Comparison of ENCODE assay signal across 1 cellular context in the genomic region with DNA sequence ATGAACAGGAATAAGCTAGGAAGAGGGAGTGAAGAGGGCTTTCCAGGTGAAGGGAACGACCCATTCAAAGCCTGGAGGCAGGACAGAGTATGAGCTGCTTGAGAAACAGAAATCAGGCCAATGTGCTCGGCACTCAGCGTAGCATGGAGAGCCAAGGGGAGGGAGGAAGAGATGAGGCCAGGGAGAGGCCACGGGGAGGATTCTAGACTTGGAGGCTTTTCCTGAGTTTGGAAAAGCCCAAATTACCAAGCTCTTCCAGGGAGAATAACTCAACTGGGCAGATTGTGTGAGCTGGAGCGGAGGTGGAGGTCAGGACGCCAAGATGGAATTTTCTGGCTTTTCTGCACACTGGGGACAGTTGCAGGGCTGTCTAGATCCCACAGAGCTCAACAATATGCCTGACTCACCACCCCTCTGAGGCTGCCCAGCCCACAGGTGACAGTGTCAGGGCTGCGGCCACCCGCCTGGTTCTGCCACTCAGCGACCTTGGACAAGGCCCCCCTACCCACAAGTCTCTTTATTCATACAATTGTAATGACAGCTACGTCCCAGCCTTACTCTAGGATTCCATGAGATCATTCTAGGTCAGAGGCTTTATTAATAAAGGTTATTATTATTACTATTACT.
TF ChIP-seq lines count a peak whose summit lies in the region.

No MANE protein-coding gene starts in this region.

TF ChIP-seq in H1, 55 proteins besides CTCF, POLR2A, EP300 and RAD21 (continued from another document):
- TF ChIP-seq FOSL1 (IDR thresholded peaks at IDR 0.05; ENCODE audit: insufficient read depth, low read depth, low read length) (no peak), TAF1 (IDR thresholded peaks at IDR 0.05; ENCODE audit: low read depth, low read length) (no peak), CBX5 (IDR thresholded peaks at IDR 0.05; ENCODE audit: low read depth, low read length) (no peak), ZNF274 (IDR thresholded peaks at IDR 0.05; ENCODE audit: borderline replicate concordance, extremely low read depth, low read length) (no peak), SIRT6 (IDR thresholded peaks at IDR 0.05; ENCODE audit: low read length) (no peak), TEAD4 (IDR thresholded peaks at IDR 0.05; ENCODE audit: low read depth, low read length) (no peak), PHF8 (conservative IDR thresholded peaks at IDR 0.05; ENCODE audit: low read depth, low read length) (no peak)
- TF ChIP-seq, protein P1, sequence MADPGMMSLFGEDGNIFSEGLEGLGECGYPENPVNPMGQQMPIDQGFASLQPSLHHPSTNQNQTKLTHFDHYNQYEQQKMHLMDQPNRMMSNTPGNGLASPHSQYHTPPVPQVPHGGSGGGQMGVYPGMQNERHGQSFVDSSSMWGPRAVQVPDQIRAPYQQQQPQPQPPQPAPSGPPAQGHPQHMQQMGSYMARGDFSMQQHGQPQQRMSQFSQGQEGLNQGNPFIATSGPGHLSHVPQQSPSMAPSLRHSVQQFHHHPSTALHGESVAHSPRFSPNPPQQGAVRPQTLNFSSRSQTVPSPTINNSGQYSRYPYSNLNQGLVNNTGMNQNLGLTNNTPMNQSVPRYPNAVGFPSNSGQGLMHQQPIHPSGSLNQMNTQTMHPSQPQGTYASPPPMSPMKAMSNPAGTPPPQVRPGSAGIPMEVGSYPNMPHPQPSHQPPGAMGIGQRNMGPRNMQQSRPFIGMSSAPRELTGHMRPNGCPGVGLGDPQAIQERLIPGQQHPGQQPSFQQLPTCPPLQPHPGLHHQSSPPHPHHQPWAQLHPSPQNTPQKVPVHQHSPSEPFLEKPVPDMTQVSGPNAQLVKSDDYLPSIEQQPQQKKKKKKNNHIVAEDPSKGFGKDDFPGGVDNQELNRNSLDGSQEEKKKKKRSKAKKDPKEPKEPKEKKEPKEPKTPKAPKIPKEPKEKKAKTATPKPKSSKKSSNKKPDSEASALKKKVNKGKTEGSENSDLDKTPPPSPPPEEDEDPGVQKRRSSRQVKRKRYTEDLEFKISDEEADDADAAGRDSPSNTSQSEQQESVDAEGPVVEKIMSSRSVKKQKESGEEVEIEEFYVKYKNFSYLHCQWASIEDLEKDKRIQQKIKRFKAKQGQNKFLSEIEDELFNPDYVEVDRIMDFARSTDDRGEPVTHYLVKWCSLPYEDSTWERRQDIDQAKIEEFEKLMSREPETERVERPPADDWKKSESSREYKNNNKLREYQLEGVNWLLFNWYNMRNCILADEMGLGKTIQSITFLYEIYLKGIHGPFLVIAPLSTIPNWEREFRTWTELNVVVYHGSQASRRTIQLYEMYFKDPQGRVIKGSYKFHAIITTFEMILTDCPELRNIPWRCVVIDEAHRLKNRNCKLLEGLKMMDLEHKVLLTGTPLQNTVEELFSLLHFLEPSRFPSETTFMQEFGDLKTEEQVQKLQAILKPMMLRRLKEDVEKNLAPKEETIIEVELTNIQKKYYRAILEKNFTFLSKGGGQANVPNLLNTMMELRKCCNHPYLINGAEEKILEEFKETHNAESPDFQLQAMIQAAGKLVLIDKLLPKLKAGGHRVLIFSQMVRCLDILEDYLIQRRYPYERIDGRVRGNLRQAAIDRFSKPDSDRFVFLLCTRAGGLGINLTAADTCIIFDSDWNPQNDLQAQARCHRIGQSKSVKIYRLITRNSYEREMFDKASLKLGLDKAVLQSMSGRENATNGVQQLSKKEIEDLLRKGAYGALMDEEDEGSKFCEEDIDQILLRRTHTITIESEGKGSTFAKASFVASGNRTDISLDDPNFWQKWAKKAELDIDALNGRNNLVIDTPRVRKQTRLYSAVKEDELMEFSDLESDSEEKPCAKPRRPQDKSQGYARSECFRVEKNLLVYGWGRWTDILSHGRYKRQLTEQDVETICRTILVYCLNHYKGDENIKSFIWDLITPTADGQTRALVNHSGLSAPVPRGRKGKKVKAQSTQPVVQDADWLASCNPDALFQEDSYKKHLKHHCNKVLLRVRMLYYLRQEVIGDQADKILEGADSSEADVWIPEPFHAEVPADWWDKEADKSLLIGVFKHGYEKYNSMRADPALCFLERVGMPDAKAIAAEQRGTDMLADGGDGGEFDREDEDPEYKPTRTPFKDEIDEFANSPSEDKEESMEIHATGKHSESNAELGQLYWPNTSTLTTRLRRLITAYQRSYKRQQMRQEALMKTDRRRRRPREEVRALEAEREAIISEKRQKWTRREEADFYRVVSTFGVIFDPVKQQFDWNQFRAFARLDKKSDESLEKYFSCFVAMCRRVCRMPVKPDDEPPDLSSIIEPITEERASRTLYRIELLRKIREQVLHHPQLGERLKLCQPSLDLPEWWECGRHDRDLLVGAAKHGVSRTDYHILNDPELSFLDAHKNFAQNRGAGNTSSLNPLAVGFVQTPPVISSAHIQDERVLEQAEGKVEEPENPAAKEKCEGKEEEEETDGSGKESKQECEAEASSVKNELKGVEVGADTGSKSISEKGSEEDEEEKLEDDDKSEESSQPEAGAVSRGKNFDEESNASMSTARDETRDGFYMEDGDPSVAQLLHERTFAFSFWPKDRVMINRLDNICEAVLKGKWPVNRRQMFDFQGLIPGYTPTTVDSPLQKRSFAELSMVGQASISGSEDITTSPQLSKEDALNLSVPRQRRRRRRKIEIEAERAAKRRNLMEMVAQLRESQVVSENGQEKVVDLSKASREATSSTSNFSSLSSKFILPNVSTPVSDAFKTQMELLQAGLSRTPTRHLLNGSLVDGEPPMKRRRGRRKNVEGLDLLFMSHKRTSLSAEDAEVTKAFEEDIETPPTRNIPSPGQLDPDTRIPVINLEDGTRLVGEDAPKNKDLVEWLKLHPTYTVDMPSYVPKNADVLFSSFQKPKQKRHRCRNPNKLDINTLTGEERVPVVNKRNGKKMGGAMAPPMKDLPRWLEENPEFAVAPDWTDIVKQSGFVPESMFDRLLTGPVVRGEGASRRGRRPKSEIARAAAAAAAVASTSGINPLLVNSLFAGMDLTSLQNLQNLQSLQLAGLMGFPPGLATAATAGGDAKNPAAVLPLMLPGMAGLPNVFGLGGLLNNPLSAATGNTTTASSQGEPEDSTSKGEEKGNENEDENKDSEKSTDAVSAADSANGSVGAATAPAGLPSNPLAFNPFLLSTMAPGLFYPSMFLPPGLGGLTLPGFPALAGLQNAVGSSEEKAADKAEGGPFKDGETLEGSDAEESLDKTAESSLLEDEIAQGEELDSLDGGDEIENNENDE (IDR thresholded peaks at IDR 0.05; ENCODE audit: insufficient replicate concordance, low read length): no peak
